1 cellular context compared by ENCODE assay signal in genomic region chr22:31092161-31092560, GRCh38.
TF ChIP-seq lines count a peak whose summit lies in the region.

No MANE protein-coding gene starts in this region.

TF ChIP-seq in IMR-90, 13 proteins besides CTCF, POLR2A, EP300 and RAD21 (continued from another document):
- TF ChIP-seq USF2 (IDR thresholded peaks at IDR 0.05; ENCODE audit: low read depth, low read length) (no peak), RFX5 (IDR thresholded peaks at IDR 0.05; ENCODE audit: low read depth, low read length) (no peak), MAZ (IDR thresholded peaks at IDR 0.05; ENCODE audit: borderline replicate concordance, low read depth, low read length) (no peak), CHD1 (IDR thresholded peaks at IDR 0.05; ENCODE audit: low read depth, low read length) (no peak), MAFK (IDR thresholded peaks at IDR 0.05; ENCODE audit: low read depth, low read length) (no peak), MXI1 (IDR thresholded peaks at IDR 0.05; ENCODE audit: borderline replicate concordance, low read depth, low read length) (no peak), RCOR1 (IDR thresholded peaks at IDR 0.05; ENCODE audit: insufficient replicate concordance, low read length) (no peak), CEBPB (IDR thresholded peaks at IDR 0.05; ENCODE audit: low read depth, low read length) (no peak), BHLHE40 (IDR thresholded peaks at IDR 0.05; ENCODE audit: low read depth, low read length) (no peak), ELK1 (IDR thresholded peaks at IDR 0.05; ENCODE audit: borderline replicate concordance, low read depth, low read length) (no peak), SMC3 (IDR thresholded peaks at IDR 0.05; ENCODE audit: low read depth, low read length) (no peak)
